In the genomic region with DNA sequence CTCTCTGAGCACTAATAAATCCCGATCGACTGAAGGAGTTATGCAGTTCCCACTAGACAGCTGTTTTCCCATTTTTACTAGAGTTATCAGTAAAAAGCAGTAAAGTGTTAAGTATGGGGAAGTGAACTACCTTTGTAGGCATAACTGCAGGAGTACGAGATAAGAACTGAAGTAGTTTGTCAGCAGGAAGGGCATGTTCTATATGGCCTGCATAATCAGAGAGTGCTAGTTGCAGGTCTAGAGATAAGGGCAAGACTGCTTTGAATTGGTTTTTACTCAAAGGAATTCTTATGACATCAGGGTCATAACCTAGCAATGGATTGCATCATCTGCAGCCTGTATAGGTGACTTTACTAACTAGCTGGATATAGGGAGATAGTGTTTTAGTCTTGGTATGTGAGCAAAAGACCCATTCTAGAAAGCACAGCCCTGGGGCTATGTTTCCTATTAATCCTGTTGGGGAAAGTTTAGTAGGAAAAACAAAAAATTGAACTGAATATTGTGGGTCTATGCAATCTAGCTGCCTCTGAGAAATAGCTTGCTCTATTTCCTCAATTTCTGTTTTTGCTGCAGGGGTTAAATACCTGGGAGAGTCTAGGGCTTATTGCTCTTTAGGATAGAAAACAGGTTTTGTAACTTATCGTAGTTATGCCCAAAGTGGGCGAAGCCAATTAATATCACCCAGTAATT, we compare ENCODE assay signal across 1 cellular context.
TF ChIP-seq lines count a peak whose summit lies in the region.

No MANE protein-coding gene starts in this region.

TF ChIP-seq in K562, 482 proteins besides CTCF, POLR2A, EP300 and RAD21 (continued from another document and continues in another):
- TF ChIP-seq, protein P1, sequence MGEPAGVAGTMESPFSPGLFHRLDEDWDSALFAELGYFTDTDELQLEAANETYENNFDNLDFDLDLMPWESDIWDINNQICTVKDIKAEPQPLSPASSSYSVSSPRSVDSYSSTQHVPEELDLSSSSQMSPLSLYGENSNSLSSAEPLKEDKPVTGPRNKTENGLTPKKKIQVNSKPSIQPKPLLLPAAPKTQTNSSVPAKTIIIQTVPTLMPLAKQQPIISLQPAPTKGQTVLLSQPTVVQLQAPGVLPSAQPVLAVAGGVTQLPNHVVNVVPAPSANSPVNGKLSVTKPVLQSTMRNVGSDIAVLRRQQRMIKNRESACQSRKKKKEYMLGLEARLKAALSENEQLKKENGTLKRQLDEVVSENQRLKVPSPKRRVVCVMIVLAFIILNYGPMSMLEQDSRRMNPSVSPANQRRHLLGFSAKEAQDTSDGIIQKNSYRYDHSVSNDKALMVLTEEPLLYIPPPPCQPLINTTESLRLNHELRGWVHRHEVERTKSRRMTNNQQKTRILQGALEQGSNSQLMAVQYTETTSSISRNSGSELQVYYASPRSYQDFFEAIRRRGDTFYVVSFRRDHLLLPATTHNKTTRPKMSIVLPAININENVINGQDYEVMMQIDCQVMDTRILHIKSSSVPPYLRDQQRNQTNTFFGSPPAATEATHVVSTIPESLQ (CRISPR knock-in tag; IDR thresholded peaks at IDR 0.05): no peak
- TF ChIP-seq NFIX (CRISPR knock-in tag; IDR thresholded peaks at IDR 0.05; ENCODE audit: low read depth): no peak
- TF ChIP-seq ZNF75A (CRISPR knock-in tag; IDR thresholded peaks at IDR 0.05): no peak
- peak; percentile 90; the same call in 1 of the 2 replicates for TF ChIP-seq TARDBP (IDR thresholded peaks at IDR 0.05)
- TF ChIP-seq CGGBP1 (CRISPR knock-in tag; IDR thresholded peaks at IDR 0.05): no peak
- peak; percentile 94 to 99 for TF ChIP-seq RCOR1 (IDR thresholded peaks at IDR 0.05; ENCODE audit: borderline replicate concordance in 1 of 2, low read depth in 2 of 2, low read length in 2 of 2)
- no peak for TF ChIP-seq ZNF408 (CRISPR knock-in tag; IDR thresholded peaks at IDR 0.05; ENCODE audit: low read depth)
- 0 out of 2 replicates have a peak, but pooled peaks have one; percentile 57 for TF ChIP-seq NFXL1 (CRISPR knock-in tag; IDR thresholded peaks at IDR 0.05)
- TF ChIP-seq SRSF9 (IDR thresholded peaks at IDR 0.05; ENCODE audit: borderline replicate concordance, low read depth, low read length): no peak
- TF ChIP-seq NFATC3 (IDR thresholded peaks at IDR 0.05): no peak
- TF ChIP-seq TEAD1 (CRISPR knock-in tag; IDR thresholded peaks at IDR 0.05): peak; percentile 87 to 92; a peak in 3 of 4 replicates
- TF ChIP-seq PHTF2 (CRISPR knock-in tag; IDR thresholded peaks at IDR 0.05): no peak
- no peak for TF ChIP-seq HSF4 (CRISPR knock-in tag; IDR thresholded peaks at IDR 0.05; ENCODE audit: borderline replicate concordance)
- TF ChIP-seq JUNB (CRISPR knock-in tag; conservative IDR thresholded peaks at IDR 0.05): peak; percentile 75
- TF ChIP-seq CREM (IDR thresholded peaks at IDR 0.05; ENCODE audit: low read depth): peak; percentile 82
- no peak for TF ChIP-seq FOXA1 (IDR thresholded peaks at IDR 0.05; ENCODE audit: borderline replicate concordance)
- TF ChIP-seq ARNT (IDR thresholded peaks at IDR 0.05): peak; percentile 93 to 98
- TF ChIP-seq MYBL2 (IDR thresholded peaks at IDR 0.05; ENCODE audit: low read depth): 0 out of 2 replicates have a peak, but pooled peaks have one; percentile 22
- TF ChIP-seq MYBL2 (CRISPR knock-in tag; IDR thresholded peaks at IDR 0.05; ENCODE audit: borderline replicate concordance): no peak
- TF ChIP-seq FIP1L1 (IDR thresholded peaks at IDR 0.05; ENCODE audit: low read depth, low read length, poor library complexity, severe bottlenecking): no peak
- TF ChIP-seq ZNF239 (CRISPR knock-in tag; IDR thresholded peaks at IDR 0.05): peak; percentile 49
- no peak for TF ChIP-seq BRD4 (IDR thresholded peaks at IDR 0.05)
- TF ChIP-seq BMI1 (IDR thresholded peaks at IDR 0.05; ENCODE audit: low read length): no peak
- TF ChIP-seq RBM25 (IDR thresholded peaks at IDR 0.05; ENCODE audit: low read depth, low read length, severe bottlenecking): no peak
- no peak for TF ChIP-seq SMC3 (conservative IDR thresholded peaks at IDR 0.05; ENCODE audit: insufficient read depth, low read depth, low read length)
- peak; percentile 77 for TF ChIP-seq NR2C1 (IDR thresholded peaks at IDR 0.05)
- peak; percentile 89 for TF ChIP-seq NR2C1 (tag; IDR thresholded peaks at IDR 0.05)
- no peak for TF ChIP-seq IRF1 (CRISPR knock-in tag; IDR thresholded peaks at IDR 0.05; ENCODE audit: borderline replicate concordance)
- TF ChIP-seq FOXJ3 (CRISPR knock-in tag; IDR thresholded peaks at IDR 0.05): no peak
- peak; percentile 93 for TF ChIP-seq ZNF584 (CRISPR knock-in tag; IDR thresholded peaks at IDR 0.05; ENCODE audit: low read depth)
- no peak for TF ChIP-seq GABPB2 (CRISPR knock-in tag; conservative IDR thresholded peaks at IDR 0.05)
- TF ChIP-seq LARP7 (IDR thresholded peaks at IDR 0.05): no peak
- TF ChIP-seq, protein P2, sequence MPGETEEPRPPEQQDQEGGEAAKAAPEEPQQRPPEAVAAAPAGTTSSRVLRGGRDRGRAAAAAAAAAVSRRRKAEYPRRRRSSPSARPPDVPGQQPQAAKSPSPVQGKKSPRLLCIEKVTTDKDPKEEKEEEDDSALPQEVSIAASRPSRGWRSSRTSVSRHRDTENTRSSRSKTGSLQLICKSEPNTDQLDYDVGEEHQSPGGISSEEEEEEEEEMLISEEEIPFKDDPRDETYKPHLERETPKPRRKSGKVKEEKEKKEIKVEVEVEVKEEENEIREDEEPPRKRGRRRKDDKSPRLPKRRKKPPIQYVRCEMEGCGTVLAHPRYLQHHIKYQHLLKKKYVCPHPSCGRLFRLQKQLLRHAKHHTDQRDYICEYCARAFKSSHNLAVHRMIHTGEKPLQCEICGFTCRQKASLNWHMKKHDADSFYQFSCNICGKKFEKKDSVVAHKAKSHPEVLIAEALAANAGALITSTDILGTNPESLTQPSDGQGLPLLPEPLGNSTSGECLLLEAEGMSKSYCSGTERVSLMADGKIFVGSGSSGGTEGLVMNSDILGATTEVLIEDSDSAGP (CRISPR knock-in tag; IDR thresholded peaks at IDR 0.05): no peak
- no peak for TF ChIP-seq ZNF707 (CRISPR knock-in tag; conservative IDR thresholded peaks at IDR 0.05)
- TF ChIP-seq, protein P3, sequence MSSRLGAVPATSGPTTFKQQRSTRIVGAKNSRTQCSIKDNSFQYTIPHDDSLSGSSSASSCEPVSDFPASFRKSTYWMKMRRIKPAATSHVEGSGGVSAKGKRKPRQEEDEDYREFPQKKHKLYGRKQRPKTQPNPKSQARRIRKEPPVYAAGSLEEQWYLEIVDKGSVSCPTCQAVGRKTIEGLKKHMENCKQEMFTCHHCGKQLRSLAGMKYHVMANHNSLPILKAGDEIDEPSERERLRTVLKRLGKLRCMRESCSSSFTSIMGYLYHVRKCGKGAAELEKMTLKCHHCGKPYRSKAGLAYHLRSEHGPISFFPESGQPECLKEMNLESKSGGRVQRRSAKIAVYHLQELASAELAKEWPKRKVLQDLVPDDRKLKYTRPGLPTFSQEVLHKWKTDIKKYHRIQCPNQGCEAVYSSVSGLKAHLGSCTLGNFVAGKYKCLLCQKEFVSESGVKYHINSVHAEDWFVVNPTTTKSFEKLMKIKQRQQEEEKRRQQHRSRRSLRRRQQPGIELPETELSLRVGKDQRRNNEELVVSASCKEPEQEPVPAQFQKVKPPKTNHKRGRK (tag; IDR thresholded peaks at IDR 0.05): no peak
- peak; percentile 97 for TF ChIP-seq SMAD4 (CRISPR knock-in tag; conservative IDR thresholded peaks at IDR 0.05)
- TF ChIP-seq, protein P4, sequence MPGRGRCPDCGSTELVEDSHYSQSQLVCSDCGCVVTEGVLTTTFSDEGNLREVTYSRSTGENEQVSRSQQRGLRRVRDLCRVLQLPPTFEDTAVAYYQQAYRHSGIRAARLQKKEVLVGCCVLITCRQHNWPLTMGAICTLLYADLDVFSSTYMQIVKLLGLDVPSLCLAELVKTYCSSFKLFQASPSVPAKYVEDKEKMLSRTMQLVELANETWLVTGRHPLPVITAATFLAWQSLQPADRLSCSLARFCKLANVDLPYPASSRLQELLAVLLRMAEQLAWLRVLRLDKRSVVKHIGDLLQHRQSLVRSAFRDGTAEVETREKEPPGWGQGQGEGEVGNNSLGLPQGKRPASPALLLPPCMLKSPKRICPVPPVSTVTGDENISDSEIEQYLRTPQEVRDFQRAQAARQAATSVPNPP (IDR thresholded peaks at IDR 0.05; ENCODE audit: borderline replicate concordance, insufficient read depth, insufficient read length): no peak
- peak; percentile 93 for TF ChIP-seq HES1 (IDR thresholded peaks at IDR 0.05; ENCODE audit: low read depth)
- TF ChIP-seq ILK (tag; IDR thresholded peaks at IDR 0.05; ENCODE audit: borderline replicate concordance, low read depth): no peak
- no peak for TF ChIP-seq BRF1 (IDR thresholded peaks at IDR 0.05; ENCODE audit: borderline replicate concordance, extremely low read depth, insufficient read length)
- no peak for TF ChIP-seq PTRF (tag; IDR thresholded peaks at IDR 0.05)
- no peak for TF ChIP-seq HOXB6 (CRISPR knock-in tag; IDR thresholded peaks at IDR 0.05; ENCODE audit: borderline replicate concordance)
- TF ChIP-seq HDAC2 (IDR thresholded peaks at IDR 0.05): peak; percentile 100
- TF ChIP-seq HIVEP1 (CRISPR knock-in tag; IDR thresholded peaks at IDR 0.05): 0 out of 2 replicates have a peak, but pooled peaks have one; percentile 44
- TF ChIP-seq CHD4 (IDR thresholded peaks at IDR 0.05; ENCODE audit: insufficient read depth, insufficient replicate concordance, low read depth, low read length, poor library complexity, severe bottlenecking): no peak
- no peak for TF ChIP-seq HMG20A (CRISPR knock-in tag; conservative IDR thresholded peaks at IDR 0.05)
- no peak for TF ChIP-seq POLR2H (tag; IDR thresholded peaks at IDR 0.05; ENCODE audit: low read depth)
- TF ChIP-seq ZBTB8A (IDR thresholded peaks at IDR 0.05; ENCODE audit: partially characterized antibody): no peak
- no peak for TF ChIP-seq ZNF12 (CRISPR knock-in tag; IDR thresholded peaks at IDR 0.05)
- TF ChIP-seq SP2 (IDR thresholded peaks at IDR 0.05; ENCODE audit: extremely low read depth, low read depth, low read length, poor library complexity, severe bottlenecking): no peak
- TF ChIP-seq FOXK1 (CRISPR knock-in tag; IDR thresholded peaks at IDR 0.05; ENCODE audit: borderline replicate concordance): no peak
- TF ChIP-seq SRSF7 (optimal IDR thresholded peaks at IDR 0.05; ENCODE audit: low read depth, low read length): no peak
- TF ChIP-seq ZBTB43 (CRISPR knock-in tag; IDR thresholded peaks at IDR 0.05): no peak
- peak; percentile 67; the same call in 1 of the 2 replicates for TF ChIP-seq SP1 (CRISPR knock-in tag; IDR thresholded peaks at IDR 0.05)
- peak; percentile 96 for TF ChIP-seq ZSCAN32 (CRISPR knock-in tag; IDR thresholded peaks at IDR 0.05)
- TF ChIP-seq LEF1 (IDR thresholded peaks at IDR 0.05): peak; percentile 97
- no peak for TF ChIP-seq SMARCB1 (IDR thresholded peaks at IDR 0.05; ENCODE audit: insufficient read length, low read depth)
- TF ChIP-seq CC2D1A (IDR thresholded peaks at IDR 0.05): peak; percentile 97
- peak; percentile 92 for TF ChIP-seq NFIC (IDR thresholded peaks at IDR 0.05)
- no peak for TF ChIP-seq ZNF696 (CRISPR knock-in tag; conservative IDR thresholded peaks at IDR 0.05)
- peak; percentile 96 for TF ChIP-seq CTBP1 (IDR thresholded peaks at IDR 0.05; ENCODE audit: borderline replicate concordance)
- TF ChIP-seq NEUROD1 (IDR thresholded peaks at IDR 0.05; ENCODE audit: borderline replicate concordance, low read depth, low read length, partially characterized antibody): peak; percentile 74
- no peak for TF ChIP-seq CBX2 (IDR thresholded peaks at IDR 0.05; ENCODE audit: insufficient read depth, low read length, poor library complexity, severe bottlenecking)
- no peak for TF ChIP-seq ZSCAN29 (IDR thresholded peaks at IDR 0.05)
- TF ChIP-seq ZNF699 (CRISPR knock-in tag; IDR thresholded peaks at IDR 0.05; ENCODE audit: insufficient replicate concordance): no peak
- no peak for TF ChIP-seq ZBTB49 (CRISPR knock-in tag; IDR thresholded peaks at IDR 0.05; ENCODE audit: borderline replicate concordance)
- no peak for TF ChIP-seq MCM5 (IDR thresholded peaks at IDR 0.05; ENCODE audit: low read depth)
